In the genomic region with DNA sequence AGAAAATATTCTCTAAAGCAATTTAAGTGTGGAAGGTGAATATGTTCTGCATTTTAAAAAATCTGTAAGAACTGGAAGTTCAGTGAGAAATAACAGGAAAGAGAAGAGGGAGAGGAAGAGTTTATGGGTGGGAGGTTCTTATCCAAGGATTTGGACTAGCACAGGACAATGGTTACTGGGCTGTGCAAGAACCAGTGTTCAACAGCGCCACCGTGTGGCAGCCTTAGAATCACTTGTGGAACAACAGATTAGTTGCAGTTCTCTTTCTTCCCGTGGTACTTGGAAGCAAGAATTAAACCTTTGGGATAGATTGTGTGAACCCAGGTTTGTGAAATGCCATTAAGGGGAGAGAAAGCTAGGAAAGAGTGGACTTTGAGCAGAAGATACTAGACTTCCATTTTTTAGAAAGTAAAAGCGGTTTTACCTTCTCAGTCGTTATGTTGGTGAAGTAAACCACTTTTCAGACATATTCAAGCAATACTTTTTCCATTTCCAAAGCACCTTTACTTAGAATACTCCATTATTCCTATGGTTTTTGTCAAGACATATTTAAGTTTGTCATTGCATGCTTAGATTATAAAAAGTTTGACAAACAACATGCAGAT, we compare ENCODE assay signal across 1 cellular context.
TF ChIP-seq lines count a peak whose summit lies in the region.

No MANE protein-coding gene starts in this region.

TF ChIP-seq in GM12878, 131 proteins besides CTCF, POLR2A, EP300 and RAD21 (continued from another document):
- TF ChIP-seq, protein P1, sequence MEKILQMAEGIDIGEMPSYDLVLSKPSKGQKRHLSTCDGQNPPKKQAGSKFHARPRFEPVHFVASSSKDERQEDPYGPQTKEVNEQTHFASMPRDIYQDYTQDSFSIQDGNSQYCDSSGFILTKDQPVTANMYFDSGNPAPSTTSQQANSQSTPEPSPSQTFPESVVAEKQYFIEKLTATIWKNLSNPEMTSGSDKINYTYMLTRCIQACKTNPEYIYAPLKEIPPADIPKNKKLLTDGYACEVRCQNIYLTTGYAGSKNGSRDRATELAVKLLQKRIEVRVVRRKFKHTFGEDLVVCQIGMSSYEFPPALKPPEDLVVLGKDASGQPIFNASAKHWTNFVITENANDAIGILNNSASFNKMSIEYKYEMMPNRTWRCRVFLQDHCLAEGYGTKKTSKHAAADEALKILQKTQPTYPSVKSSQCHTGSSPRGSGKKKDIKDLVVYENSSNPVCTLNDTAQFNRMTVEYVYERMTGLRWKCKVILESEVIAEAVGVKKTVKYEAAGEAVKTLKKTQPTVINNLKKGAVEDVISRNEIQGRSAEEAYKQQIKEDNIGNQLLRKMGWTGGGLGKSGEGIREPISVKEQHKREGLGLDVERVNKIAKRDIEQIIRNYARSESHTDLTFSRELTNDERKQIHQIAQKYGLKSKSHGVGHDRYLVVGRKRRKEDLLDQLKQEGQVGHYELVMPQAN (conservative IDR thresholded peaks at IDR 0.05) = no peak
- TF ChIP-seq YY1 (IDR thresholded peaks at IDR 0.05; ENCODE audit: low read depth, low read length) (0 out of 2 replicates have a peak, but pooled peaks have one; percentile 31), NFXL1 (IDR thresholded peaks at IDR 0.05; ENCODE audit: borderline replicate concordance) (peak; percentile 68; the same call in 1 of the 2 replicates), RELA (IDR thresholded peaks at IDR 0.05; ENCODE audit: borderline replicate concordance, partially characterized antibody) (no peak), TBL1XR1 (IDR thresholded peaks at IDR 0.05; ENCODE audit: low read depth, low read length) (no peak), ASH2L (IDR thresholded peaks at IDR 0.05; ENCODE audit: borderline replicate concordance, low read depth) (no peak), ZSCAN29 (IDR thresholded peaks at IDR 0.05) (no peak), RAD51 (IDR thresholded peaks at IDR 0.05) (no peak), CBX5 (IDR thresholded peaks at IDR 0.05; ENCODE audit: low read depth) (peak; percentile 99), ZNF274 (IDR thresholded peaks at IDR 0.05; ENCODE audit: insufficient read depth, insufficient read length) (no peak)
- TF ChIP-seq, protein P2, sequence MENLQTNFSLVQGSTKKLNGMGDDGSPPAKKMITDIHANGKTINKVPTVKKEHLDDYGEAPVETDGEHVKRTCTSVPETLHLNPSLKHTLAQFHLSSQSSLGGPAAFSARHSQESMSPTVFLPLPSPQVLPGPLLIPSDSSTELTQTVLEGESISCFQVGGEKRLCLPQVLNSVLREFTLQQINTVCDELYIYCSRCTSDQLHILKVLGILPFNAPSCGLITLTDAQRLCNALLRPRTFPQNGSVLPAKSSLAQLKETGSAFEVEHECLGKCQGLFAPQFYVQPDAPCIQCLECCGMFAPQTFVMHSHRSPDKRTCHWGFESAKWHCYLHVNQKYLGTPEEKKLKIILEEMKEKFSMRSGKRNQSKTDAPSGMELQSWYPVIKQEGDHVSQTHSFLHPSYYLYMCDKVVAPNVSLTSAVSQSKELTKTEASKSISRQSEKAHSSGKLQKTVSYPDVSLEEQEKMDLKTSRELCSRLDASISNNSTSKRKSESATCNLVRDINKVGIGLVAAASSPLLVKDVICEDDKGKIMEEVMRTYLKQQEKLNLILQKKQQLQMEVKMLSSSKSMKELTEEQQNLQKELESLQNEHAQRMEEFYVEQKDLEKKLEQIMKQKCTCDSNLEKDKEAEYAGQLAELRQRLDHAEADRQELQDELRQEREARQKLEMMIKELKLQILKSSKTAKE (IDR thresholded peaks at IDR 0.05; ENCODE audit: low read depth, poor library complexity, severe bottlenecking) = no peak
- TF ChIP-seq, protein P3, sequence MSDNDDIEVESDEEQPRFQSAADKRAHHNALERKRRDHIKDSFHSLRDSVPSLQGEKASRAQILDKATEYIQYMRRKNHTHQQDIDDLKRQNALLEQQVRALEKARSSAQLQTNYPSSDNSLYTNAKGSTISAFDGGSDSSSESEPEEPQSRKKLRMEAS (IDR thresholded peaks at IDR 0.05; ENCODE audit: low read depth, low read length) = no peak
- TF ChIP-seq, protein P4, sequence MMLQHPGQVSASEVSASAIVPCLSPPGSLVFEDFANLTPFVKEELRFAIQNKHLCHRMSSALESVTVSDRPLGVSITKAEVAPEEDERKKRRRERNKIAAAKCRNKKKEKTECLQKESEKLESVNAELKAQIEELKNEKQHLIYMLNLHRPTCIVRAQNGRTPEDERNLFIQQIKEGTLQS (IDR thresholded peaks at IDR 0.05; ENCODE audit: borderline replicate concordance, extremely low read depth, low read depth, low read length) = peak; percentile 16; the same call in 1 of the 2 replicates
